8 cellular contexts compared by ENCODE assay signal in the genomic region with DNA sequence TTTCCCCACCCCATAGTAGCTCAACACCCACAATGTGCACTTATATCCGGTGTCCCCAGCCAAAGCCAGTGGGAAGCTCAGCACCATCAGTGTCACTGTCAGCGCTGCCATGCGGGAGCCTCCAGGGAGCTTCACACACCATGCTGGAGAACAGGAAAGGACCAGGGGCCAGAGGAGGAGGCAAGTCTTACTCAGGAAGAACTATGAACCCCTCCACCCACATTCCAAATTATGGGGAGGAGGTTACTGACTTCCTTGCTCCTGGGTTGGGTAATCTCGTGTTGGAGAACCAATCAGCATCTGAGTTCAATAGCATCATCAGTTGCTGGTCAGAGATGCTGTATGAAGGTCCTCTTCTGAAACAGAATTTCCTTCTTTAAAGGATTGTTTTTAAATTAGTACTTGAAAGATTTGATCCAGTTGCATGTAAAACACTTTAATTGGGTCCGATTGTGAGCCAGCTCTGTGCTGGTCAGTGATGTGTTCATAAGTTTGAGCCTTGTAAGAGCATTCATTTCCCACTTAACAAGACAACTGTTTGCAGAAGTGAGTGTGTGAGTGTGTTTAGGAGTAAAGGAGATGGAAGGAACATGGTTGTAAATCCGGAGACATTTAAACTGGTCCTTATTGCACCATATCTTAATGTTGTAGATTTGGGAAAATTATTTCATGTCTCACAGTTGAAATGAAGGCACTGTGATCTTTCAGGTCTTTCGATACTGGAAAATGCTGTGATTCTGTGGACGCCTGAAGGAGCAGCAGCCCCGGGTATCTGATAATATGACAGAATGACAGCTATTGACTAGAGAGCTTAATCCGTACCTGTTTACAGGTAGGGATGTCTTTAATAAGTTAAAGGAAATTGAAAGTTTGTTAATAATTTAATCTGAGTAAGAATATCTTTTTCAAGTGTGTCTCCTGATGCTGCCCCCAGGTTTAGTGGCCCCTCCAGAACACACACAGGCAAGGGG. TPM values are rescaled to one million over a fixed set of nuclear protein-coding genes. Genes with fewer than 3 reads are reported as not detected.
DNase-seq lines count a peak whose midpoint lies in the region; ATAC-seq and TF ChIP-seq lines count a peak whose summit lies in the region.
"Not testable (repeated sequence)": the region's sequence is repeated elsewhere in the genome, so short reads cannot be mapped to it uniquely, and the experiment has no call there.

No MANE protein-coding gene starts in this region.

- H3K9me3 Mint-ChIP-seq in activated CD4-positive, alpha-beta memory T cell treated with anti-CD3 and anti-CD28 coated beads, Interleukin-2, amount 10 ng/mL, durations not matched to agents 7 days and 5 days, result not testable (repeated sequence)

- not testable (repeated sequence) for H3K4me3 Mint-ChIP-seq in activated CD4-positive, alpha-beta memory T cell treated with anti-CD3 and anti-CD28 coated beads, Interleukin-2, amount 10 ng/mL, durations not matched to agents 7 days and 5 days

- POLR2A ChIA-PET in activated CD4-positive, alpha-beta memory T cell treated with anti-CD3 and anti-CD28 coated beads, Interleukin-2, amount 10 ng/mL, durations not matched to agents 7 days and 5 days (lab: Charles Lee), result interaction anchor here (0.6 kb wide), 1 partner anchor 10 kb away, joined by 3 read pairs; no protein-coding TSS in a partner anchor

- TF ChIP-seq CTCF in heart right ventricle (IDR thresholded peaks at IDR 0.05); omental fat pad (IDR thresholded peaks at IDR 0.05): not testable (repeated sequence)

- CTCF ChIA-PET in activated CD4-positive, alpha-beta memory T cell treated with anti-CD3 and anti-CD28 coated beads, Interleukin-2, amount 10 ng/mL, durations not matched to agents 7 days and 5 days (lab: Charles Lee), result interaction anchor here (1.1 kb wide), 1 partner anchor 60 kb away, joined by 4 read pairs; no protein-coding TSS in a partner anchor

- not testable (repeated sequence) for H3K4me1 Mint-ChIP-seq in activated CD4-positive, alpha-beta memory T cell treated with anti-CD3 and anti-CD28 coated beads, Interleukin-2, amount 10 ng/mL, durations not matched to agents 7 days and 5 days

- 46% methylated on average over 10 of the region's 10 CpGs for WGBS in heart right ventricle, 2 donors

- intact Hi-C loops in heart right ventricle (cut with DNase I), result not testable (repeated sequence)

- H3K27ac Mint-ChIP-seq in activated CD4-positive, alpha-beta memory T cell treated with anti-CD3 and anti-CD28 coated beads, Interleukin-2, amount 10 ng/mL, durations not matched to agents 7 days and 5 days, result peak overlapping the region; percentile 61

- H3K4me3 ChIP-seq in heart right ventricle, result not testable (repeated sequence)

- H3K27me3 Mint-ChIP-seq in activated CD4-positive, alpha-beta memory T cell treated with anti-CD3 and anti-CD28 coated beads, Interleukin-2, amount 10 ng/mL, durations not matched to agents 7 days and 5 days, result peaks cover 23% of the 10 kb centered on the region

- H3K36me3 ChIP-seq in heart right ventricle, result not testable (repeated sequence)

- ATAC-seq in GM18517 (IDR thresholded peaks at IDR 0.05; ENCODE audit: unreplicated experiment) (peak; percentile 97), GM21390 (IDR thresholded peaks at IDR 0.05; ENCODE audit: unreplicated experiment) (peak; percentile 98), HG02970 (IDR thresholded peaks at IDR 0.05; ENCODE audit: low FRiP score, unreplicated experiment) (peak; percentile 66), heart right ventricle (peak; percentile 81 to 97 (median 96)), omental fat pad (ENCODE audit: low FRiP score) (peak; percentile 37)

- in situ Hi-C loops in ACHN (cut with HindIII; ENCODE audit: low pct_ligation_motif_present, low pct_unique_long_range_greater_than_20kb, low sequenced_read_pairs), result not testable (repeated sequence)

- peak; percentile 8 for DNase-seq in ACHN
- peak; percentile 49 for DNase-seq in KG1 (lab: John Stamatoyannopoulos, UW)
- DNase-seq in activated CD4-positive, alpha-beta memory T cell treated with anti-CD3 and anti-CD28 coated beads, Interleukin-2, amount 10 ng/mL, durations not matched to agents 7 days and 5 days; omental fat pad (ENCODE audit: low spot score): not testable (repeated sequence)
- DNase-seq in heart right ventricle, result peak; percentile 21 to 43

- H3K9me3 ChIP-seq in heart right ventricle, result not testable (repeated sequence)

- H3K36me3 Mint-ChIP-seq in activated CD4-positive, alpha-beta memory T cell treated with anti-CD3 and anti-CD28 coated beads, Interleukin-2, amount 10 ng/mL, durations not matched to agents 7 days and 5 days (ENCODE audit: low read depth), result not testable (repeated sequence)

- peak overlapping the region in 9 of 10 donors; percentile 43 to 88 (median 80) for H3K27ac ChIP-seq in heart right ventricle

- H3K27me3 ChIP-seq in heart right ventricle, result not testable (repeated sequence)

- not testable (repeated sequence) for H3K4me1 ChIP-seq in heart right ventricle

RNA-seq across cellular contexts. Expression of a gene that starts 34.0 kb away (rescaled TPM):
- total RNA-seq in activated CD4-positive, alpha-beta memory T cell treated with anti-CD3 and anti-CD28 coated beads, Interleukin-2, amount 10 ng/mL, durations not matched to agents 7 days and 5 days, result 100 to 1,000 TPM; 203 to 204 TPM
- total RNA-seq in heart right ventricle (100 to 1,000 TPM in 4 of 10 donors, 10 to 100 TPM in 6; 32.0 to 846 (median 94.7) TPM), omental fat pad (100 to 1,000 TPM; 102 to 437 (median 303) TPM)
- 10 to 100 TPM; 49.7 to 93.5 TPM for polyA plus RNA-seq in heart right ventricle

RNA-seq across cellular contexts. Expression of a gene that starts 56.4 kb away (rescaled TPM):
- 10 to 100 TPM; 12.7 to 14.0 TPM for total RNA-seq in activated CD4-positive, alpha-beta memory T cell treated with anti-CD3 and anti-CD28 coated beads, Interleukin-2, amount 10 ng/mL, durations not matched to agents 7 days and 5 days
- total RNA-seq in heart right ventricle (100 to 1,000 TPM in 1 of 10 donors, 10 to 100 TPM in 8, 1 to 10 TPM in 1; 5.8 to 109 (median 48.8) TPM), omental fat pad (10 to 100 TPM in 1 of 4 donors, 1 to 10 TPM in 2, not detected in 1; 1.6 to 50.9 (median 5.5) TPM)
- polyA plus RNA-seq in heart right ventricle, result 1 to 10 TPM in 1 of 2 donors, under 1 TPM in 1; 0.29 to 3.0 TPM

Comparison
In these comparisons a context has a peak if more than half of its experiments do, and no peak if none do; other contexts are left out.
1. ATAC-seq: peak in every context shown above with its lines; median percentile 98 in GM21390; 97 in GM18517; 96 in heart right ventricle; 66 in HG02970; 37 in omental fat pad.